ENCODE assay signal across 9 cellular contexts in the genomic region with DNA sequence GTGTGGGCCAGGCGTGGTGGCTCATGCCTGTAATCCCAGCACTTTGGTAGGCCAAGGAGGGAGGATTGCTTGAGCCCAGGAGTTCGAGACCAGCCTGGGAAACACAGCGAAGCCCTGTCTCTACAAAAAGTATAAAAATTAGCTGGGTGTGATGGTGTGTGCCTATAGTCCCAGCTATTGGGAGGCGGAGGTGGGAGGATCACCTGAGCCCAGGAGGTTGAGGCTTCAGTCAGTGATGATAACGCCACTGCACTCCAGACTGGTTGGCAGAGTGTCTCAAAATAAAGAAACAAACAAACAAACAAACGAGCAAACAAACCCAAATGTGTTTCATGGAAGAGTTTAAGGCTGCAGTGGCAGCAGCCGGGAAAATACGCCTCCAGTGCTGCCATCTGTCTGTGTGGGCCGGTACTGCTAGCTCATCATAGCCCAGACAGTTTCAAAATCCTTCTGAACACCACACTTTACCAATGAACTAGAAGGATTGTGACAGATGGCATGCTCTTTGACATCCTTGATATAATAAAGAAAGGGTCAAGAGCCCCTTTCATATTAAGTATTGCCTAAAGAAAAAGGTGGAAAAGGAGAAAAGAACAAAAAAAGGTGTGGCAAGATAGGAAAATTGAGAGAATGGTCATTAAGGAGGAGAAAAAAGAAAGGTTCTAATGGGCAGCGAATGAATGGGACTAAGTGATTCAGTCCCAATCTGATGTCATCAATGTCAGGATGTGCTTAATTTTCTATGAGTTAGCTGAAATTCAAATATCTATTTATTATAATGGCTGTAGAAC.
DNase-seq lines count a peak whose midpoint lies in the region; ATAC-seq and TF ChIP-seq lines count a peak whose summit lies in the region.
"Had no signal": no experiment of that assay in that cellular context is flagged by ENCODE, and none has a peak within 500 bp of the region (broad histone marks: within the 10 kb centered on the region; RNA-seq: fewer than 3 reads in every experiment).

No MANE protein-coding gene starts in this region.

- H3K36me3 ChIP-seq in tibial nerve, result peaks cover 0 to 85% (median 0%) of the 10 kb centered on the region in 3 donors

- DNase-seq in activated gamma-delta T cell treated with Interleukin-2 at 50 U/mL for 16 hours, result peak; percentile 61
- no peak for DNase-seq in activated gamma-delta T cell (lab: John Stamatoyannopoulos, UW)
- peak; percentile 18 for DNase-seq in NCI-H69 (lab: John Stamatoyannopoulos, UW)
- DNase-seq in activated T-cell treated with anti-CD3 and anti-CD28 coated beads for 48 hours (ENCODE audit: low read depth), result peak; percentile 37
- DNase-seq in fibroblast of mammary gland (ENCODE audit: low read depth), result peak; percentile 37
- DNase-seq in osteocyte (ENCODE audit: extremely low spot score, unreplicated experiment), result no peak
- DNase-seq in tibial nerve (ENCODE audit: low spot score in 2 of 2), result peak; percentile 53 to 77

- no peak overlapping the region for H3K4me3 Mint-ChIP-seq in osteocyte (ENCODE audit: unreplicated experiment)

- no peaks in the 10 kb centered on the region for H3K27me3 Mint-ChIP-seq in osteocyte (ENCODE audit: unreplicated experiment)

- H3K9me3 Mint-ChIP-seq in osteocyte (ENCODE audit: unreplicated experiment), result no peaks in the 10 kb centered on the region

- TF ChIP-seq POLR2A in tibial nerve (IDR thresholded peaks at IDR 0.05), result no peak

- 55% methylated on average over 10 of the region's 10 CpGs for WGBS in tibial nerve, 2 donors

- no peaks in the 10 kb centered on the region for H3K4me1 Mint-ChIP-seq in osteocyte (ENCODE audit: unreplicated experiment)

- peak; percentile 94 for TF ChIP-seq CTCF in fibroblast of mammary gland (conservative IDR thresholded peaks at IDR 0.05; ENCODE audit: control insufficient read depth, insufficient read depth, low read depth, low read length)
- TF ChIP-seq CTCF in osteocyte (IDR thresholded peaks at IDR 0.05), result peak; percentile 84
- peak; percentile 62 to 91 (median 84) for TF ChIP-seq CTCF in tibial nerve (IDR thresholded peaks at IDR 0.05)

- TF ChIP-seq EP300 in tibial nerve (IDR thresholded peaks at IDR 0.05), result no peak

- H3K4me3 ChIP-seq in fibroblast of mammary gland (ENCODE audit: control insufficient read depth, low read depth, low read length) (no peak overlapping the region), tibial nerve (no peak overlapping the region)
- H3K4me3 ChIP-seq: skin epidermis had no signal

- no peak overlapping the region for H3K27ac Mint-ChIP-seq in osteocyte (ENCODE audit: unreplicated experiment)

- ATAC-seq in HG02840 (IDR thresholded peaks at IDR 0.05; ENCODE audit: low FRiP score, unreplicated experiment), result peak; percentile 79

- H3K36me3 Mint-ChIP-seq in osteocyte (ENCODE audit: unreplicated experiment), result peaks cover 55% of the 10 kb centered on the region

- no peaks in the 10 kb centered on the region for H3K9me3 ChIP-seq in tibial nerve

- H3K27me3 ChIP-seq in tibial nerve, result no peaks in the 10 kb centered on the region

- H3K27ac ChIP-seq in tibial nerve, result no peak overlapping the region
- H3K27ac ChIP-seq: skin epidermis had no signal

- H3K4me1 ChIP-seq in tibial nerve, result no peaks in the 10 kb centered on the region

Comparison
In these comparisons a context has a peak if more than half of its experiments do, and no peak if none do; other contexts are left out.
1. DNase-seq: peak in activated gamma-delta T cell treated with Interleukin-2 at 50 U/mL for 16 hours (single experiment), NCI-H69 (single experiment), activated T-cell treated with anti-CD3 and anti-CD28 coated beads for 48 hours (single experiment), fibroblast of mammary gland (single experiment) and tibial nerve (2 of 2); none in activated gamma-delta T cell (single experiment) and osteocyte (single experiment).
2. Peak in every context shown above with its lines, with median percentiles within 50 percentile points of each other: CTCF ChIP-seq.